19 cellular contexts compared by ENCODE assay signal in genomic region chr6:155706341-155706740, GRCh38.
DNase-seq lines count a peak whose midpoint lies in the region; TF ChIP-seq lines count a peak whose summit lies in the region.
"Had no signal": no experiment of that assay in that cellular context is flagged by ENCODE, and none has a peak within 500 bp of the region (broad histone marks: within the 10 kb centered on the region; RNA-seq: fewer than 3 reads in every experiment).

No MANE protein-coding gene starts in this region.

- 98% methylated on average over 2 of the region's 2 CpGs; no CpG with 5 or more reads in 1 of the 2 experiments for WGBS in endodermal cell (ENCODE audit: insufficient coverage in 1 of 2, insufficient read length in 1 of 2), 2 experiments

- intact Hi-C loops in A673 (cut with micrococcal nuclease; ENCODE audit: unreplicated experiment) = no loop called here

- H3K9me3 Mint-ChIP-seq in endodermal cell (no peaks in the 10 kb centered on the region), chondrocyte (ENCODE audit: low read depth) (peaks cover 17% of the 10 kb centered on the region)
- H3K9me3 Mint-ChIP-seq: CD4-positive, CD25-positive, alpha-beta regulatory T cell had no signal

- H3K4me1 ChIP-seq in A673 (ENCODE audit: insufficient read depth, low read length, poor library complexity, severe bottlenecking) (no peaks in the 10 kb centered on the region), endodermal cell (ENCODE audit: control insufficient read depth, insufficient read depth, low read length) (no peaks in the 10 kb centered on the region)
- H3K4me1 ChIP-seq: SJSA1 had no signal

- H3K27me3 Mint-ChIP-seq in endodermal cell (ENCODE audit: insufficient read depth) = no peaks in the 10 kb centered on the region
- H3K27me3 Mint-ChIP-seq in chondrocyte (ENCODE audit: low read depth) = peaks cover 10% of the 10 kb centered on the region
- H3K27me3 Mint-ChIP-seq: CD4-positive, CD25-positive, alpha-beta regulatory T cell had no signal

- DNase-seq in A673 (ENCODE audit: low spot score) (peak; percentile 5), HT1080 (ENCODE audit: low read depth) (peak; percentile 28), cardiac fibroblast (ENCODE audit: low read depth in 2 of 2) (peak; percentile 1 to 3), left kidney (ENCODE audit: low read depth, low spot score) (peak; percentile 13), NCI-H748 (lab: John Stamatoyannopoulos, UW; ENCODE audit: unreplicated experiment) (no peak), endodermal cell (no peak), chondrocyte (ENCODE audit: low spot score) (no peak)
- DNase-seq: Caco-2; CD4-positive, CD25-positive, alpha-beta regulatory T cell; DMS153; EL; HFFc6; MM.1S; NCI-H187; NCI-H446; PC-9 had no signal

- H3K36me3 ChIP-seq in A673 (ENCODE audit: insufficient read depth, low read length, poor library complexity, severe bottlenecking) (no peaks in the 10 kb centered on the region), endodermal cell (ENCODE audit: control insufficient read depth, insufficient read depth, low read length) (no peaks in the 10 kb centered on the region)
- H3K36me3 ChIP-seq: SJSA1 had no signal

- H3K27me3 ChIP-seq in A673 (replicated peaks; ENCODE audit: insufficient read depth, low read depth, low read length, poor library complexity) (no peaks in the 10 kb centered on the region), endodermal cell (ENCODE audit: control insufficient read depth, insufficient read depth, low read length, poor library complexity, severe bottlenecking) (no peaks in the 10 kb centered on the region)
- H3K27me3 ChIP-seq: SJSA1 had no signal

- H3K27ac ChIP-seq in A673 (ENCODE audit: low read depth, low read length, poor library complexity, severe bottlenecking) (no peak overlapping the region), endodermal cell (ENCODE audit: low read depth, low read length) (no peak overlapping the region)
- H3K27ac ChIP-seq: KMS-11, PC-9, SJSA1 had no signal

- H3K4me3 Mint-ChIP-seq in endodermal cell (no peak overlapping the region), chondrocyte (ENCODE audit: unreplicated experiment) (no peak overlapping the region)
- H3K4me3 Mint-ChIP-seq: B cell; CD4-positive, CD25-positive, alpha-beta regulatory T cell; HFFc6 had no signal

- H3K9me3 ChIP-seq in A673 (ENCODE audit: low read depth, low read length, poor library complexity, severe bottlenecking) = no peaks in the 10 kb centered on the region
- H3K9me3 ChIP-seq in endodermal cell (ENCODE audit: control insufficient read depth, low read length) = peaks cover 17% of the 10 kb centered on the region
- H3K9me3 ChIP-seq: Caco-2, SJSA1 had no signal

- H3K36me3 Mint-ChIP-seq in endodermal cell (ENCODE audit: low read depth) (no peaks in the 10 kb centered on the region), chondrocyte (ENCODE audit: low read depth) (no peaks in the 10 kb centered on the region)
- H3K36me3 Mint-ChIP-seq: CD4-positive, CD25-positive, alpha-beta regulatory T cell had no signal

- no TSS peak for BruUV-seq in A673 (replicated peaks; lab: Mats Ljungman, UMichigan)

- CTCF ChIA-PET in A673 (lab: Charles Lee) = no interaction called here

- POLR2A ChIA-PET in A673 (lab: Charles Lee; ENCODE audit: low non-redundant PET) = no interaction called here

- H3K27ac Mint-ChIP-seq in endodermal cell (no peak overlapping the region), chondrocyte (ENCODE audit: unreplicated experiment) (no peak overlapping the region)
- H3K27ac Mint-ChIP-seq: B cell; CD4-positive, CD25-positive, alpha-beta regulatory T cell; HFFc6 had no signal

- H3K4me1 Mint-ChIP-seq in endodermal cell (peaks cover 18% of the 10 kb centered on the region), chondrocyte (ENCODE audit: low read depth) (no peaks in the 10 kb centered on the region)
- H3K4me1 Mint-ChIP-seq: B cell; CD4-positive, CD25-positive, alpha-beta regulatory T cell had no signal

- H3K4me3 ChIP-seq in A673 (ENCODE audit: low read depth, low read length, poor library complexity, severe bottlenecking) (no peak overlapping the region), cardiac fibroblast (replicated peaks in 1 of 2; ENCODE audit: low read depth in 2 of 2, low read length in 2 of 2) (no peak overlapping the region), endodermal cell (ENCODE audit: low read length) (no peak overlapping the region)
- H3K4me3 ChIP-seq: PC-9, SJSA1 had no signal

- H3K9ac ChIP-seq in endodermal cell (ENCODE audit: extremely low read depth, low read length, poor library complexity, severe bottlenecking) = no peak overlapping the region
- H3K9ac ChIP-seq: KMS-11 had no signal

- no peak for TF ChIP-seq CTCF in A673 (conservative IDR thresholded peaks at IDR 0.05; ENCODE audit: low read depth, low read length)
- TF ChIP-seq CTCF in cardiac fibroblast (IDR thresholded peaks at IDR 0.05; ENCODE audit: low read depth, low read length) = no peak
- TF ChIP-seq CTCF in endodermal cell (conservative IDR thresholded peaks at IDR 0.05) = no peak
- no peak for TF ChIP-seq CTCF in chondrocyte (IDR thresholded peaks at IDR 0.05)

Comparison
In these comparisons a context has a peak if more than half of its experiments do, and no peak if none do; other contexts are left out.
1. DNase-seq: peak in A673 (single experiment), HT1080 (single experiment), cardiac fibroblast (2 of 2) and left kidney (single experiment); none in NCI-H748 (single experiment), endodermal cell (single experiment) and chondrocyte (single experiment).